24 cellular contexts compared by ENCODE assay signal in the genomic region with DNA sequence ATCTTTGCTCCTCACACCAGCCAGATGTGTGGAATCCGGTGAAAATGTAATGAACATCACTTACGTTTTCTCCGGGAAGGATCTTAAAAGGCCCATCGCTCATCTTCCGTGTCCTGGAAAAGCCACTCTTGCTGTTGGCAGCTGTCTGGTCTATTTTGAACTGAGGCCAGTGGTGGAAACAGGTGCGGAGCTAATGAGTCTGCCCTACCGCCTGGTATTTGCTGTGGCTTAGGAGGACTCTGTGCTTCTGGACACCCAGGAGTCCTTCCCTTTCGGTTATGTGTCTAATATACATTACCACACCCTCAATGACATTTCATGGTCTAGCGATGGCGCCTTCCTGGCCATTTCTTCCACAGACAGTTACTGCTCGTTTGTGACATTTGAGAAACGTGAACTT.
"Had no signal": no experiment of that assay in that cellular context is flagged by ENCODE, and none has a peak within 500 bp of the region (broad histone marks: within the 10 kb centered on the region; RNA-seq: fewer than 3 reads in every experiment).

No MANE protein-coding gene starts in this region.

- ATAC-seq: K562, Panc1, PC-3, SK-N-SH treated with all-trans-retinoic acid at 6 μM for 48 hours had no signal

- H3K27ac ChIP-seq: HL-60, KMS-11, RWPE1 had no signal

- DNase-seq: Kasumi-1; MV-4-11; NCI-H1048; NCI-H1105; NCI-H1417; NCI-H1436 treated with DMSO at 0.1 percent for 48 hours; NCI-H1694; NCI-H187 treated with DMSO at 0.1 percent for 48 hours; NCI-H2081 treated with DMSO at 0.1 percent for 48 hours; NCI-H2171; NCI-H226; NCI-H446; NCI-H510A; NCI-H524 treated with DMSO at 0.1 percent for 48 hours; NCI-H69; NCI-H774; NK-92 treated with Interleukin-12 subunit alpha and Interleukin-12 subunit beta, amount 100 ng/mL, for 24 hours; PC-3 had no signal

- H3K4me3 ChIP-seq: K562 had no signal

- H3K9ac ChIP-seq: KMS-11 had no signal

- H3K4me2 ChIP-seq: KMS-11 had no signal
